22 cellular contexts compared by ENCODE assay signal in genomic region chr5:109877670-109878045, GRCh38.
DNase-seq lines count a peak whose midpoint lies in the region; ATAC-seq and TF ChIP-seq lines count a peak whose summit lies in the region.
"Had no signal": no experiment of that assay in that cellular context is flagged by ENCODE, and none has a peak within 500 bp of the region (broad histone marks: within the 10 kb centered on the region; RNA-seq: fewer than 3 reads in every experiment).

No MANE protein-coding gene starts in this region.

- H3F3A ChIP-seq in SK-N-SH (replicated peaks; ENCODE audit: insufficient read depth) = peaks cover 7% of the 10 kb centered on the region

- no peak overlapping the region for H3K27ac Mint-ChIP-seq in activated naive CD8-positive, alpha-beta T cell treated with anti-CD3 and anti-CD28 coated beads, Interleukin-2, amount 50 U/mL, for 24 hours
- H3K27ac Mint-ChIP-seq: CD8-positive, alpha-beta T cell had no signal

- no peak overlapping the region for H3K9ac ChIP-seq in SK-N-SH

- TF ChIP-seq CTCF in SK-N-SH (IDR thresholded peaks at IDR 0.05) = no peak
- no peak for TF ChIP-seq CTCF in fibroblast of mammary gland (conservative IDR thresholded peaks at IDR 0.05; ENCODE audit: control insufficient read depth, insufficient read depth, low read depth, low read length)
- no peak for TF ChIP-seq CTCF in tibial nerve (IDR thresholded peaks at IDR 0.05)
- TF ChIP-seq CTCF in coronary artery (IDR thresholded peaks at IDR 0.05) = no peak

- H3K36me3 Mint-ChIP-seq in activated naive CD8-positive, alpha-beta T cell treated with anti-CD3 and anti-CD28 coated beads, Interleukin-2, amount 50 U/mL, for 24 hours (ENCODE audit: low read depth) = no peaks in the 10 kb centered on the region
- H3K36me3 Mint-ChIP-seq: CD8-positive, alpha-beta T cell had no signal

- no peaks in the 10 kb centered on the region for H3K27me3 Mint-ChIP-seq in activated naive CD8-positive, alpha-beta T cell treated with anti-CD3 and anti-CD28 coated beads, Interleukin-2, amount 50 U/mL, for 24 hours

- H3K9me3 ChIP-seq in SK-N-SH = no peaks in the 10 kb centered on the region
- no peaks in the 10 kb centered on the region for H3K9me3 ChIP-seq in tibial nerve
- H3K9me3 ChIP-seq: adrenal gland, colonic mucosa, Peyer's patch, prostate gland, upper lobe of right lung had no signal

- H3K4me1 ChIP-seq in SK-N-SH (ENCODE audit: control insufficient read depth in 1 of 2, insufficient read depth in 2 of 2, low read depth in 1 of 2, low read length in 1 of 2) (no peaks in the 10 kb centered on the region; a peak in 1 of 4 replicates), tibial nerve (peaks cover 0 to 3% (median 0%) of the 10 kb centered on the region in 4 donors)
- H3K4me1 ChIP-seq: adrenal gland, colonic mucosa, Peyer's patch, prostate gland, upper lobe of right lung had no signal

- H3K4me2 ChIP-seq in SK-N-SH = no peak overlapping the region

- POLR2A ChIA-PET in SK-N-SH (lab: Yijun Ruan, JAX) = no interaction called here

- DNase-seq in A172 (ENCODE audit: low spot score) = peak; percentile 38
- peak; percentile 25 for DNase-seq in HPDE6-E6E7 (ENCODE audit: extremely low spot score)
- no peak for DNase-seq in SK-N-SH
- peak; percentile 82 for DNase-seq in fibroblast of mammary gland (ENCODE audit: low read depth)
- no peak for DNase-seq in tibial nerve (ENCODE audit: low spot score in 2 of 2)
- no peak for DNase-seq in activated naive CD8-positive, alpha-beta T cell treated with anti-CD3 and anti-CD28 coated beads, Interleukin-2, amount 50 U/mL, for 24 hours
- DNase-seq in coronary artery (ENCODE audit: low spot score) = no peak
- DNase-seq: activated CD4-positive, alpha-beta T cell treated with anti-CD3 and anti-CD28 coated beads for 4 hours; activated T-cell treated with anti-CD3 and anti-CD28 coated beads, Interleukin-2, amount 50 U/mL, for 4 hours; adrenal gland; CD8-positive, alpha-beta T cell; colonic mucosa; DMS 273 treated with DMSO at 0.1 percent for 48 hours; GDM1; head of caudate nucleus; NCI-H1436 treated with DMSO at 0.1 percent for 48 hours; Peyer's patch; T-helper 2 cell; upper lobe of right lung had no signal

- H3K9me2 ChIP-seq in SK-N-SH = no peaks in the 10 kb centered on the region

- WGBS in SK-N-SH (ENCODE audit: low lambda C conversion rate) = 68% methylated on average over 6 of the region's 6 CpGs
- WGBS in tibial nerve, 2 donors = 85 to 91% methylated on average over 6 of the region's 6 CpGs

- no peak for ATAC-seq in activated naive CD8-positive, alpha-beta T cell treated with anti-CD3 and anti-CD28 coated beads, Interleukin-2, amount 50 U/mL, for 24 hours
- no peak for ATAC-seq in HG02798 (IDR thresholded peaks at IDR 0.05; ENCODE audit: poor library complexity, unreplicated experiment)
- ATAC-seq: activated T-cell treated with anti-CD3 and anti-CD28 coated beads, Interleukin-2, amount 50 U/mL, for 4 hours; CD8-positive, alpha-beta T cell; K562; upper lobe of right lung had no signal

- H3K79me2 ChIP-seq in SK-N-SH (ENCODE audit: insufficient read depth) = no peaks in the 10 kb centered on the region

- no peaks in the 10 kb centered on the region for H4K20me1 ChIP-seq in SK-N-SH (ENCODE audit: insufficient read depth)

- H3K36me3 ChIP-seq in SK-N-SH (replicated peaks in 1 of 2; ENCODE audit: control insufficient read depth in 1 of 2, insufficient read depth in 2 of 2, low read length in 1 of 2) = no peaks in the 10 kb centered on the region
- no peaks in the 10 kb centered on the region for H3K36me3 ChIP-seq in tibial nerve
- H3K36me3 ChIP-seq: adrenal gland, colonic mucosa, Peyer's patch, prostate gland, upper lobe of right lung had no signal

- CTCF ChIA-PET in SK-N-SH (lab: Yijun Ruan, JAX) = no interaction called here

- H3K4me3 ChIP-seq in SK-N-SH (ENCODE audit: low read depth in 2 of 2, low read length in 1 of 2) (no peak overlapping the region), fibroblast of mammary gland (ENCODE audit: control insufficient read depth, low read depth, low read length) (no peak overlapping the region), tibial nerve (no peak overlapping the region), coronary artery (no peak overlapping the region)
- H3K4me3 ChIP-seq: adrenal gland, colonic mucosa, K562, Peyer's patch, prostate gland, upper lobe of right lung had no signal

- H3K4me1 Mint-ChIP-seq in activated naive CD8-positive, alpha-beta T cell treated with anti-CD3 and anti-CD28 coated beads, Interleukin-2, amount 50 U/mL, for 24 hours = peaks cover 52% of the 10 kb centered on the region

- H3K4me3 Mint-ChIP-seq in activated naive CD8-positive, alpha-beta T cell treated with anti-CD3 and anti-CD28 coated beads, Interleukin-2, amount 50 U/mL, for 24 hours = no peak overlapping the region
- H3K4me3 Mint-ChIP-seq: activated T-cell treated with anti-CD3 and anti-CD28 coated beads, Interleukin-2, amount 50 U/mL, for 4 hours; CD8-positive, alpha-beta T cell had no signal

- TF ChIP-seq RAD21 in SK-N-SH (IDR thresholded peaks at IDR 0.05; ENCODE audit: low read length) = no peak

- no peak overlapping the region for H2AFZ ChIP-seq in SK-N-SH (ENCODE audit: low read depth)

- H3K9me3 Mint-ChIP-seq in activated naive CD8-positive, alpha-beta T cell treated with anti-CD3 and anti-CD28 coated beads, Interleukin-2, amount 50 U/mL, for 24 hours = no peaks in the 10 kb centered on the region
- H3K9me3 Mint-ChIP-seq: activated T-cell treated with anti-CD3 and anti-CD28 coated beads, Interleukin-2, amount 50 U/mL, for 4 hours; CD8-positive, alpha-beta T cell had no signal

- H3K27ac ChIP-seq in SK-N-SH (ENCODE audit: low read depth in 2 of 2, low read length in 1 of 2) (peak overlapping the region in 1 of 2 experiments; percentile 45; a peak in 2 of 4 replicates), tibial nerve (no peak overlapping the region), coronary artery (no peak overlapping the region)
- H3K27ac ChIP-seq: adrenal gland, colonic mucosa, Peyer's patch, prostate gland, upper lobe of right lung had no signal

- H3K27me3 ChIP-seq in SK-N-SH (ENCODE audit: insufficient read depth) = no peaks in the 10 kb centered on the region
- H3K27me3 ChIP-seq in tibial nerve = no peaks in the 10 kb centered on the region
- H3K27me3 ChIP-seq: adrenal gland, colonic mucosa, Peyer's patch, upper lobe of right lung had no signal

- no peak for TF ChIP-seq EP300 in SK-N-SH (IDR thresholded peaks at IDR 0.05; ENCODE audit: borderline replicate concordance in 1 of 2, low read depth in 1 of 2, low read length in 1 of 2)
- TF ChIP-seq EP300 in tibial nerve (IDR thresholded peaks at IDR 0.05) = no peak

- TF ChIP-seq POLR2A in tibial nerve (IDR thresholded peaks at IDR 0.05) = no peak

TF ChIP-seq in SK-N-SH, 30 proteins besides CTCF, POLR2A, EP300 and RAD21:
- TF ChIP-seq EZH2phosphoT487 (IDR thresholded peaks at IDR 0.05; ENCODE audit: borderline replicate concordance, low read depth) (no peak), TCF12 (IDR thresholded peaks at IDR 0.05) (peak; percentile 69), CHD2 (IDR thresholded peaks at IDR 0.05; ENCODE audit: low read length, partially characterized antibody) (no peak), FOXJ3 (CRISPR knock-in tag; IDR thresholded peaks at IDR 0.05) (no peak), GATA2 (CRISPR knock-in tag; IDR thresholded peaks at IDR 0.05) (no peak), SIN3A (IDR thresholded peaks at IDR 0.05; ENCODE audit: borderline replicate concordance, low read depth, low read length) (no peak), FOXM1 (IDR thresholded peaks at IDR 0.05; ENCODE audit: low read depth) (0 out of 2 replicates have a peak, but pooled peaks have one; percentile 10), RFX5 (IDR thresholded peaks at IDR 0.05; ENCODE audit: low read length) (no peak), FOSL2 (IDR thresholded peaks at IDR 0.05; ENCODE audit: borderline replicate concordance, low read depth) (0 out of 2 replicates have a peak, but pooled peaks have one; percentile 1)

Comparison
In these comparisons a context has a peak if more than half of its experiments do, and no peak if none do; other contexts are left out.
1. DNase-seq: peak in A172 (single experiment), HPDE6-E6E7 (single experiment) and fibroblast of mammary gland (single experiment); none in SK-N-SH (single experiment), tibial nerve (0 of 2), activated naive CD8-positive, alpha-beta T cell treated with anti-CD3 and anti-CD28 coated beads, Interleukin-2, amount 50 U/mL, for 24 hours (single experiment) and coronary artery (single experiment).